Comparison of ENCODE assay signal across 9 cellular contexts in the genomic region with DNA sequence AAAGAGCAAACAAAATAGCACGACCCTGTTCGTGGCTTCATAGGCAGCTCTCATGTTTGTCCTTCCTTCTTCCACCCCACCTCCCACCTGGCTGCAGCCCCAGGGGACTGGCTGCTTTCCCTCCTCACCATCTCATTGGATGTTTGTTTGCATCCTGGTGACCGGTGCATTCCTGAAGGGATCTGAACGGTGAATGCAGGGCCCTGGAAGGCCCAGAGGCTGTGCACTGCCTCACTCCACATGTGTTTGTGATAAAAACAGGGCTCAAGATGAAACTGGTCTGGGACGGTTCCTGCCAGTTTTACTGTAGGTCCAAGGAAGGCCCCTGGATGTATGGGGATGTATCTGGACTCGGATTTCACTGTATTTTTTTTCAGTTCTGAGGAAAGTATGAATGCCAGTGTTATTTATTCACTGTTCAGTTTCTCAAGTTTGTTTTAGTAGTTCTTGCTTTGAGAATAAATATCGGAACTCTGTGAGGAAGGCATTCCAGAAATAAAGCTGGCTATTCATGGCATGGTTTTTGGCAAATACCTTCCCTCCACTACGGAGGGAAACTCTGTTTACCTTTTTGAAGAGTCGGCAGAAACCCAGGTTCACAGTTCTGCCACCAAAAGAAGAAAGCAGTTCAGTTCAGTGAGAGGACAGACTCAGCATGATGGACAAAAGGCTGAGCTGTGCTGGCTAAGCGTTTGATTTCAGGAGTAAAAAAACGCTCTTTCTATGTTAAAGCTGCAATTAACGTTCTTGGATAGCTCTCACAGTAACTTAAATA. TPM values are rescaled to one million over a fixed set of nuclear protein-coding genes. Genes with fewer than 3 reads are reported as not detected.
DNase-seq lines count a peak whose midpoint lies in the region; ATAC-seq and TF ChIP-seq lines count a peak whose summit lies in the region.
"Had no signal": no experiment of that assay in that cellular context is flagged by ENCODE, and none has a peak within 500 bp of the region (broad histone marks: within the 10 kb centered on the region; RNA-seq: fewer than 3 reads in every experiment).

No MANE protein-coding gene starts in this region.

- H3K27me3 ChIP-seq in left lung = no peaks in the 10 kb centered on the region
- H3K27me3 ChIP-seq in uterus = no peaks in the 10 kb centered on the region

- H3K27ac ChIP-seq in left lung (peak overlapping the region; percentile 10 to 76), uterus (peak overlapping the region; percentile 78 to 80)

- intact Hi-C loops in activated naive CD4-positive, alpha-beta T cell treated with anti-CD3 and anti-CD28 coated beads for 36 hours (cut with micrococcal nuclease) = no loop called here
- intact Hi-C loops in left lung (cut with DNase I) (no loop called here), uterus (cut with DNase I; ENCODE audit: low total_unique reads) (no loop called here), natural killer cell (cut with micrococcal nuclease) (no loop called here)

- H3K4me1 ChIP-seq in left lung (peaks cover 11 to 15% of the 10 kb centered on the region in 2 donors), uterus (no peaks in the 10 kb centered on the region)

- H3K4me3 ChIP-seq in left lung = no peak overlapping the region
- H3K4me3 ChIP-seq in uterus = peak overlapping the region in 1 of 2 donors; percentile 14

- TF ChIP-seq CTCF in chondrocyte (IDR thresholded peaks at IDR 0.05) = peak; percentile 8
- TF ChIP-seq CTCF in left lung (IDR thresholded peaks at IDR 0.05) = no peak
- TF ChIP-seq CTCF in uterus (IDR thresholded peaks at IDR 0.05) = no peak
- TF ChIP-seq CTCF in natural killer cell (IDR thresholded peaks at IDR 0.05) = no peak

- peaks cover 16% of the 10 kb centered on the region for H3K4me1 Mint-ChIP-seq in activated naive CD4-positive, alpha-beta T cell treated with anti-CD3 and anti-CD28 coated beads, Interleukin-2, amount 10 ng/mL, durations not matched to agents 7 days and 5 days
- H3K4me1 Mint-ChIP-seq in activated naive CD4-positive, alpha-beta T cell treated with anti-CD3 and anti-CD28 coated beads for 36 hours (ENCODE audit: low read depth) = peaks cover 12% of the 10 kb centered on the region
- H3K4me1 Mint-ChIP-seq in chondrocyte (ENCODE audit: low read depth) = peaks cover 27% of the 10 kb centered on the region
- peaks cover 13 to 14% of the 10 kb centered on the region in 2 donors for H3K4me1 Mint-ChIP-seq in natural killer cell

- no peaks in the 10 kb centered on the region for H3K36me3 ChIP-seq in left lung
- no peaks in the 10 kb centered on the region for H3K36me3 ChIP-seq in uterus

- H3K36me3 Mint-ChIP-seq in activated naive CD4-positive, alpha-beta T cell treated with anti-CD3 and anti-CD28 coated beads, Interleukin-2, amount 10 ng/mL, durations not matched to agents 7 days and 5 days = no peaks in the 10 kb centered on the region
- H3K36me3 Mint-ChIP-seq in activated naive CD4-positive, alpha-beta T cell treated with anti-CD3 and anti-CD28 coated beads for 36 hours (ENCODE audit: low read depth) = no peaks in the 10 kb centered on the region
- H3K36me3 Mint-ChIP-seq in chondrocyte (ENCODE audit: low read depth) = no peaks in the 10 kb centered on the region
- no peaks in the 10 kb centered on the region for H3K36me3 Mint-ChIP-seq in natural killer cell

- H3K27ac Mint-ChIP-seq in activated naive CD4-positive, alpha-beta T cell treated with anti-CD3 and anti-CD28 coated beads, Interleukin-2, amount 10 ng/mL, durations not matched to agents 7 days and 5 days = peak overlapping the region; percentile 67
- H3K27ac Mint-ChIP-seq in activated naive CD4-positive, alpha-beta T cell treated with anti-CD3 and anti-CD28 coated beads for 36 hours = no peak overlapping the region
- H3K27ac Mint-ChIP-seq in chondrocyte (ENCODE audit: unreplicated experiment) (peak overlapping the region; percentile 89), natural killer cell (peak overlapping the region in 1 of 2 donors; percentile 66)

- no peak for TF ChIP-seq POLR2A in uterus (IDR thresholded peaks at IDR 0.05)

- H3K27me3 Mint-ChIP-seq in activated naive CD4-positive, alpha-beta T cell treated with anti-CD3 and anti-CD28 coated beads, Interleukin-2, amount 10 ng/mL, durations not matched to agents 7 days and 5 days = peaks cover 4% of the 10 kb centered on the region
- no peaks in the 10 kb centered on the region for H3K27me3 Mint-ChIP-seq in activated naive CD4-positive, alpha-beta T cell treated with anti-CD3 and anti-CD28 coated beads for 36 hours (ENCODE audit: low read depth)
- no peaks in the 10 kb centered on the region for H3K27me3 Mint-ChIP-seq in chondrocyte (ENCODE audit: low read depth)
- no peaks in the 10 kb centered on the region for H3K27me3 Mint-ChIP-seq in natural killer cell (ENCODE audit: low read depth in 2 of 2)

- CTCF ChIA-PET in activated naive CD4-positive, alpha-beta T cell treated with anti-CD3 and anti-CD28 coated beads, Interleukin-2, amount 10 ng/mL, durations not matched to agents 7 days and 5 days (lab: Charles Lee) = interaction anchor here (0.9 kb wide), 1 partner anchor 28 kb away, joined by 3 read pairs; no protein-coding TSS in a partner anchor
- CTCF ChIA-PET in activated naive CD4-positive, alpha-beta T cell treated with anti-CD3 and anti-CD28 coated beads for 36 hours (lab: Charles Lee) = interaction anchor here (1.9 kb wide), 1 partner anchor 30 kb away, joined by 7 read pairs; no protein-coding TSS in a partner anchor

- no peaks in the 10 kb centered on the region for H3K9me3 Mint-ChIP-seq in activated naive CD4-positive, alpha-beta T cell treated with anti-CD3 and anti-CD28 coated beads, Interleukin-2, amount 10 ng/mL, durations not matched to agents 7 days and 5 days
- H3K9me3 Mint-ChIP-seq in activated naive CD4-positive, alpha-beta T cell treated with anti-CD3 and anti-CD28 coated beads for 36 hours = no peaks in the 10 kb centered on the region
- H3K9me3 Mint-ChIP-seq in chondrocyte (ENCODE audit: low read depth) (no peaks in the 10 kb centered on the region), natural killer cell (no peaks in the 10 kb centered on the region)

- no peak overlapping the region for H3K4me3 Mint-ChIP-seq in activated naive CD4-positive, alpha-beta T cell treated with anti-CD3 and anti-CD28 coated beads, Interleukin-2, amount 10 ng/mL, durations not matched to agents 7 days and 5 days
- no peak overlapping the region for H3K4me3 Mint-ChIP-seq in activated naive CD4-positive, alpha-beta T cell treated with anti-CD3 and anti-CD28 coated beads for 36 hours
- H3K4me3 Mint-ChIP-seq in chondrocyte (ENCODE audit: unreplicated experiment) = peak overlapping the region; percentile 20
- H3K4me3 Mint-ChIP-seq in natural killer cell = no peak overlapping the region

- ATAC-seq in left lung (peak; percentile 87), natural killer cell (no peak), HG03378 (IDR thresholded peaks at IDR 0.05; ENCODE audit: unreplicated experiment) (no peak), GM21367 (IDR thresholded peaks at IDR 0.05; ENCODE audit: unreplicated experiment) (no peak)

- no peaks in the 10 kb centered on the region for H3K9me3 ChIP-seq in left lung
- no peaks in the 10 kb centered on the region for H3K9me3 ChIP-seq in uterus

- DNase-seq in activated naive CD4-positive, alpha-beta T cell treated with anti-CD3 and anti-CD28 coated beads, Interleukin-2, amount 10 ng/mL, durations not matched to agents 7 days and 5 days = no peak
- DNase-seq in activated naive CD4-positive, alpha-beta T cell treated with anti-CD3 and anti-CD28 coated beads for 36 hours = no peak
- DNase-seq in chondrocyte (ENCODE audit: low spot score) (no peak), left lung (peak in 1 of 2 donors; percentile 43), uterus (peak; percentile 48 to 49), natural killer cell (no peak)
- DNase-seq: GF-D8 had no signal

RNA-seq across cellular contexts. Expression of gene CNN3, which starts 42.6 kb away (rescaled TPM):
- total RNA-seq in activated naive CD4-positive, alpha-beta T cell treated with anti-CD3 and anti-CD28 coated beads for 36 hours = 10 to 100 TPM; 10.0 to 10.6 TPM
- total RNA-seq in chondrocyte = 188 to 250 TPM (median 242 TPM) in 3 replicates
- 100 to 1,000 TPM; 239 to 290 TPM for total RNA-seq in left lung
- total RNA-seq in uterus = 100 to 1,000 TPM; 334 to 604 (median 452) TPM
- total RNA-seq in natural killer cell = 1 to 10 TPM in 1 of 3 donors, under 1 TPM in 2; 0.55 to 1.7 (median 0.96) TPM

Comparison
In these comparisons a context has a peak if more than half of its experiments do, and no peak if none do; other contexts are left out.
1. DNase-seq: peak in uterus (2 of 2); none in activated naive CD4-positive, alpha-beta T cell treated with anti-CD3 and anti-CD28 coated beads, Interleukin-2, amount 10 ng/mL, durations not matched to agents 7 days and 5 days (single experiment), activated naive CD4-positive, alpha-beta T cell treated with anti-CD3 and anti-CD28 coated beads for 36 hours (single experiment), chondrocyte (single experiment) and natural killer cell (single experiment).
2. RNA of gene CNN3, which starts 42.6 kb away (total RNA-seq): 334 to 604 TPM in uterus, 239 to 290 TPM in left lung and 188 to 250 TPM in chondrocyte; 10.0 to 10.6 TPM in activated naive CD4-positive, alpha-beta T cell treated with anti-CD3 and anti-CD28 coated beads for 36 hours and 0.55 to 1.7 TPM in natural killer cell; every median in the first group is over 10 times any median in the second.